ENCODE assay signal across 9 cellular contexts in genomic region chr12:63151061-63151897, GRCh38. TPM values are rescaled to one million over a fixed set of nuclear protein-coding genes. Genes with fewer than 3 reads are reported as not detected.
A peak's percentile ranks its signal among the peaks of the same experiment; 100 is the strongest.
DNase-seq lines count a peak whose midpoint lies in the region; ATAC-seq and TF ChIP-seq lines count a peak whose summit lies in the region.
"Had no signal": no experiment of that assay in that cellular context is flagged by ENCODE, and none has a peak within 500 bp of the region (broad histone marks: within the 10 kb centered on the region; RNA-seq: fewer than 3 reads in every experiment).

TSS of gene AVPR1A (minus strand) at chr12:63151201. CDS start at chr12:63150836, 365 bp downstream.

- H3K27ac ChIP-seq in endodermal cell (ENCODE audit: low read depth, low read length): no peak within 1 kb of the TSS
- no peak within 1 kb of the TSS for H3K27ac ChIP-seq in muscle layer of colon (ENCODE audit: low read depth, low read length)

- peaks cover 66% of the 10 kb centered on the region for H3K27me3 Mint-ChIP-seq in endodermal cell (ENCODE audit: insufficient read depth)

- H3K36me3 ChIP-seq in endodermal cell (ENCODE audit: control insufficient read depth, insufficient read depth, low read length): no peaks in the 10 kb centered on the region
- no peaks in the 10 kb centered on the region for H3K36me3 ChIP-seq in muscle layer of colon (ENCODE audit: insufficient read depth, low read length)

- H3K36me3 Mint-ChIP-seq in endodermal cell (ENCODE audit: low read depth): no peaks in the 10 kb centered on the region

- peak within 1 kb of the TSS; percentile 53 for H3K4me3 Mint-ChIP-seq in endodermal cell

- no peak for ATAC-seq in GM18873 (IDR thresholded peaks at IDR 0.05; ENCODE audit: low FRiP score, unreplicated experiment)
- no peak for ATAC-seq in HG03442 (IDR thresholded peaks at IDR 0.05; ENCODE audit: unreplicated experiment)
- ATAC-seq in GM21786 (IDR thresholded peaks at IDR 0.05; ENCODE audit: unreplicated experiment): no peak

- DNase-seq in ELF-1 (ENCODE audit: low read depth, low spot score) (peak; percentile 20), NCI-H69 (lab: John Stamatoyannopoulos, UW) (peak; percentile 78), endodermal cell (no peak), GM20000 (ENCODE audit: low spot score) (no peak)

- peaks cover 58% of the 10 kb centered on the region for H3K27me3 ChIP-seq in endodermal cell (ENCODE audit: control insufficient read depth, insufficient read depth, low read length, poor library complexity, severe bottlenecking)
- H3K27me3 ChIP-seq in muscle layer of colon (ENCODE audit: control insufficient read depth in 1 of 2, insufficient read depth in 2 of 2, low read length in 2 of 2): peaks cover 21 to 25% of the 10 kb centered on the region in 2 donors

- peaks cover 8% of the 10 kb centered on the region for H3K4me1 Mint-ChIP-seq in endodermal cell

- H3K4me1 ChIP-seq in endodermal cell (ENCODE audit: control insufficient read depth, insufficient read depth, low read length) (no peaks in the 10 kb centered on the region), muscle layer of colon (ENCODE audit: insufficient read depth, low read length) (peaks cover 8% of the 10 kb centered on the region)

- WGBS in endodermal cell (ENCODE audit: insufficient coverage in 1 of 2, insufficient read length in 1 of 2), 2 experiments: 1% methylated on average over 30 to 40 of the region's 41 CpGs

- H3K9me3 ChIP-seq in endodermal cell (ENCODE audit: control insufficient read depth, low read length): peaks cover 16% of the 10 kb centered on the region
- no peaks in the 10 kb centered on the region for H3K9me3 ChIP-seq in muscle layer of colon (ENCODE audit: low read length)

- H3K9me3 Mint-ChIP-seq in endodermal cell: peaks cover 16% of the 10 kb centered on the region

- H3K9ac ChIP-seq in endodermal cell (ENCODE audit: extremely low read depth, low read length, poor library complexity, severe bottlenecking): no peak within 1 kb of the TSS
- no peak within 1 kb of the TSS for H3K9ac ChIP-seq in muscle layer of colon (ENCODE audit: low read length)

- no peak for TF ChIP-seq CTCF in endodermal cell (conservative IDR thresholded peaks at IDR 0.05)
- TF ChIP-seq CTCF in GM20000 (IDR thresholded peaks at IDR 0.05; ENCODE audit: extremely low read depth, missing control alignments): no peak

- H3K4me3 ChIP-seq in endodermal cell (ENCODE audit: low read length): peak within 1 kb of the TSS; percentile 82
- H3K4me3 ChIP-seq in muscle layer of colon (ENCODE audit: low read depth in 1 of 2, low read length in 2 of 2): peak within 1 kb of the TSS; percentile 36 to 54

- H3K27ac Mint-ChIP-seq in endodermal cell: no peak within 1 kb of the TSS

RNA-seq across cellular contexts. Expression of gene AVPR1A, which starts in this region (rescaled TPM):
- total RNA-seq in endodermal cell: not detected
- polyA plus RNA-seq in endodermal cell (2013, experiment 1 of 2): 0.04 TPM
- 0.08 TPM for polyA plus RNA-seq in endodermal cell (2013, experiment 2 of 2)
- total RNA-seq: HT1080 had no signal

Comparison
In these comparisons a context has a peak if more than half of its experiments do, and no peak if none do; other contexts are left out.
1. DNase-seq: peak in ELF-1 (single experiment) and NCI-H69 (single experiment); none in endodermal cell (single experiment) and GM20000 (single experiment).